1 cellular context compared by ENCODE assay signal in genomic region chr9:105295151-105295550, GRCh38.
TF ChIP-seq lines count a peak whose summit lies in the region.

No MANE protein-coding gene starts in this region.

TF ChIP-seq in GM23338, 12 proteins besides CTCF, POLR2A, EP300 and RAD21:
- TF ChIP-seq EZH2 (IDR thresholded peaks at IDR 0.05; ENCODE audit: low read depth, unreplicated experiment) (no peak), JUNB (IDR thresholded peaks at IDR 0.05; ENCODE audit: unreplicated experiment) (no peak), POLR2AphosphoS5 (IDR thresholded peaks at IDR 0.05; ENCODE audit: low read depth) (no peak), REST (IDR thresholded peaks at IDR 0.05; ENCODE audit: unreplicated experiment) (no peak), ZNF331 (CRISPR knock-in tag; IDR thresholded peaks at IDR 0.05; ENCODE audit: low read depth) (no peak), NANOG (IDR thresholded peaks at IDR 0.05; ENCODE audit: borderline replicate concordance) (no peak), CREB1 (CRISPR knock-in tag; IDR thresholded peaks at IDR 0.05; ENCODE audit: low read depth) (no peak), EZH2phosphoT487 (IDR thresholded peaks at IDR 0.05; ENCODE audit: unreplicated experiment) (no peak), ZNF114 (CRISPR knock-in tag; IDR thresholded peaks at IDR 0.05) (no peak), STAT1 (IDR thresholded peaks at IDR 0.05; ENCODE audit: unreplicated experiment) (no peak), ETS1 (IDR thresholded peaks at IDR 0.05) (no peak)
- TF ChIP-seq, protein P1, sequence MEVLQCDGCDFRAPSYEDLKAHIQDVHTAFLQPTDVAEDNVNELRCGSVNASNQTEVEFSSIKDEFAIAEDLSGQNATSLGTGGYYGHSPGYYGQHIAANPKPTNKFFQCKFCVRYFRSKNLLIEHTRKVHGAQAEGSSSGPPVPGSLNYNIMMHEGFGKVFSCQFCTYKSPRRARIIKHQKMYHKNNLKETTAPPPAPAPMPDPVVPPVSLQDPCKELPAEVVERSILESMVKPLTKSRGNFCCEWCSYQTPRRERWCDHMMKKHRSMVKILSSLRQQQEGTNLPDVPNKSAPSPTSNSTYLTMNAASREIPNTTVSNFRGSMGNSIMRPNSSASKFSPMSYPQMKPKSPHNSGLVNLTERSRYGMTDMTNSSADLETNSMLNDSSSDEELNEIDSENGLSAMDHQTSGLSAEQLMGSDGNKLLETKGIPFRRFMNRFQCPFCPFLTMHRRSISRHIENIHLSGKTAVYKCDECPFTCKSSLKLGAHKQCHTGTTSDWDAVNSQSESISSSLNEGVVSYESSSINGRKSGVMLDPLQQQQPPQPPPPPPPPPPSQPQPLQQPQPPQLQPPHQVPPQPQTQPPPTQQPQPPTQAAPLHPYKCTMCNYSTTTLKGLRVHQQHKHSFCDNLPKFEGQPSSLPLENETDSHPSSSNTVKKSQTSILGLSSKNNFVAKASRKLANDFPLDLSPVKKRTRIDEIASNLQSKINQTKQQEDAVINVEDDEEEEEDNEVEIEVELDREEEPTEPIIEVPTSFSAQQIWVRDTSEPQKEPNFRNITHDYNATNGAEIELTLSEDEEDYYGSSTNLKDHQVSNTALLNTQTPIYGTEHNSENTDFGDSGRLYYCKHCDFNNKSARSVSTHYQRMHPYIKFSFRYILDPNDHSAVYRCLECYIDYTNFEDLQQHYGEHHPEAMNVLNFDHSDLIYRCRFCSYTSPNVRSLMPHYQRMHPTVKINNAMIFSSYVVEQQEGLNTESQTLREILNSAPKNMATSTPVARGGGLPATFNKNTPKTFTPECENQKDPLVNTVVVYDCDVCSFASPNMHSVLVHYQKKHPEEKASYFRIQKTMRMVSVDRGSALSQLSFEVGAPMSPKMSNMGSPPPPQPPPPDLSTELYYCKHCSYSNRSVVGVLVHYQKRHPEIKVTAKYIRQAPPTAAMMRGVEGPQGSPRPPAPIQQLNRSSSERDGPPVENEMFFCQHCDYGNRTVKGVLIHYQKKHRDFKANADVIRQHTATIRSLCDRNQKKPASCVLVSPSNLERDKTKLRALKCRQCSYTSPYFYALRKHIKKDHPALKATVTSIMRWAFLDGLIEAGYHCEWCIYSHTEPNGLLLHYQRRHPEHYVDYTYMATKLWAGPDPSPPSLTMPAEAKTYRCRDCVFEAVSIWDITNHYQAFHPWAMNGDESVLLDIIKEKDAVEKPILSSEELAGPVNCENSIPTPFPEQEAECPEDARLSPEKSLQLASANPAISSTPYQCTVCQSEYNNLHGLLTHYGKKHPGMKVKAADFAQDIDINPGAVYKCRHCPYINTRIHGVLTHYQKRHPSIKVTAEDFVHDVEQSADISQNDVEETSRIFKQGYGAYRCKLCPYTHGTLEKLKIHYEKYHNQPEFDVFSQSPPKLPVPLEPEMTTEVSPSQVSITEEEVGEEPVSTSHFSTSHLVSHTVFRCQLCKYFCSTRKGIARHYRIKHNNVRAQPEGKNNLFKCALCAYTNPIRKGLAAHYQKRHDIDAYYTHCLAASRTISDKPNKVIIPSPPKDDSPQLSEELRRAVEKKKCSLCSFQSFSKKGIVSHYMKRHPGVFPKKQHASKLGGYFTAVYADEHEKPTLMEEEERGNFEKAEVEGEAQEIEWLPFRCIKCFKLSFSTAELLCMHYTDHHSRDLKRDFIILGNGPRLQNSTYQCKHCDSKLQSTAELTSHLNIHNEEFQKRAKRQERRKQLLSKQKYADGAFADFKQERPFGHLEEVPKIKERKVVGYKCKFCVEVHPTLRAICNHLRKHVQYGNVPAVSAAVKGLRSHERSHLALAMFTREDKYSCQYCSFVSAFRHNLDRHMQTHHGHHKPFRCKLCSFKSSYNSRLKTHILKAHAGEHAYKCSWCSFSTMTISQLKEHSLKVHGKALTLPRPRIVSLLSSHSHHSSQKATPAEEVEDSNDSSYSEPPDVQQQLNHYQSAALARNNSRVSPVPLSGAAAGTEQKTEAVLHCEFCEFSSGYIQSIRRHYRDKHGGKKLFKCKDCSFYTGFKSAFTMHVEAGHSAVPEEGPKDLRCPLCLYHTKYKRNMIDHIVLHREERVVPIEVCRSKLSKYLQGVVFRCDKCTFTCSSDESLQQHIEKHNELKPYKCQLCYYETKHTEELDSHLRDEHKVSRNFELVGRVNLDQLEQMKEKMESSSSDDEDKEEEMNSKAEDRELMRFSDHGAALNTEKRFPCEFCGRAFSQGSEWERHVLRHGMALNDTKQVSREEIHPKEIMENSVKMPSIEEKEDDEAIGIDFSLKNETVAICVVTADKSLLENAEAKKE (CRISPR knock-in tag; IDR thresholded peaks at IDR 0.05), result no peak
